2 cellular contexts compared by ENCODE assay signal in genomic region chr18:44821924-44822323, GRCh38.
TF ChIP-seq lines count a peak whose summit lies in the region.

No MANE protein-coding gene starts in this region.

TF ChIP-seq in liver, 16 proteins besides CTCF, POLR2A, EP300 and RAD21 (continued from another document):
- no peak for TF ChIP-seq ATF3 (IDR thresholded peaks at IDR 0.05)
- peak; percentile 66 to 82 for TF ChIP-seq HNF4A (conservative IDR thresholded peaks at IDR 0.05)
- no peak for TF ChIP-seq EGR1 (IDR thresholded peaks at IDR 0.05; ENCODE audit: low read depth in 2 of 2)
- peak; percentile 55 to 76 for TF ChIP-seq RXRA (IDR thresholded peaks at IDR 0.05)
- peak; percentile 44 to 71 for TF ChIP-seq JUND (IDR thresholded peaks at IDR 0.05)
- peak; percentile 14 for TF ChIP-seq HNF4G (IDR thresholded peaks at IDR 0.05)
- peak; percentile 26 for TF ChIP-seq REST (IDR thresholded peaks at IDR 0.05)
- TF ChIP-seq FOXA2 (IDR thresholded peaks at IDR 0.05), result peak; percentile 89
- TF ChIP-seq TAF1 (conservative IDR thresholded peaks at IDR 0.05), result no peak
- TF ChIP-seq GABPA (IDR thresholded peaks at IDR 0.05 in 1 of 2, conservative IDR thresholded peaks at IDR 0.05 in 1 of 2), result no peak
TF ChIP-seq in liver: peak in this region for 10.

TF ChIP-seq in HepG2, 621 proteins besides CTCF, POLR2A, EP300 and RAD21 (continued from another document):
- TF ChIP-seq CSRNP1 (CRISPR knock-in tag; IDR thresholded peaks at IDR 0.05) (no peak), PTBP1 (IDR thresholded peaks at IDR 0.05; ENCODE audit: low read depth, low read length, poor library complexity, severe bottlenecking) (no peak), HOXA3 (CRISPR knock-in tag; IDR thresholded peaks at IDR 0.05) (no peak), MXD1 (CRISPR knock-in tag; IDR thresholded peaks at IDR 0.05) (no peak), HNRNPUL1 (IDR thresholded peaks at IDR 0.05; ENCODE audit: low read depth, low read length) (no peak), ZNF775 (CRISPR knock-in tag; IDR thresholded peaks at IDR 0.05; ENCODE audit: borderline replicate concordance) (no peak), POLR2G (IDR thresholded peaks at IDR 0.05; ENCODE audit: low read depth, low read length) (no peak), FOXA1 (IDR thresholded peaks at IDR 0.05) (no peak), FOXA1 (CRISPR knock-in tag; IDR thresholded peaks at IDR 0.05) (no peak), PRDM15 (CRISPR knock-in tag; IDR thresholded peaks at IDR 0.05) (no peak), ZNF557 (CRISPR knock-in tag; IDR thresholded peaks at IDR 0.05) (no peak), FOXP4 (CRISPR knock-in tag; IDR thresholded peaks at IDR 0.05) (no peak)
